22 cellular contexts compared by ENCODE assay signal in genomic region chr12:42641231-42641630, GRCh38. TPM values are rescaled to one million over a fixed set of nuclear protein-coding genes. Genes with fewer than 3 reads are reported as not detected.
DNase-seq lines count a peak whose midpoint lies in the region; ATAC-seq and TF ChIP-seq lines count a peak whose summit lies in the region.
"Had no signal": no experiment of that assay in that cellular context is flagged by ENCODE, and none has a peak within 500 bp of the region (broad histone marks: within the 10 kb centered on the region; RNA-seq: fewer than 3 reads in every experiment).

No MANE protein-coding gene starts in this region.

- TF ChIP-seq CTCF in MM.1S (IDR thresholded peaks at IDR 0.05; ENCODE audit: low read length) (no peak), fibroblast of lung (conservative IDR thresholded peaks at IDR 0.05 in 1 of 2, IDR thresholded peaks at IDR 0.05 in 1 of 2; ENCODE audit: low read depth in 1 of 2, low read length in 2 of 2) (no peak), nephron (IDR thresholded peaks at IDR 0.05; ENCODE audit: unreplicated experiment in 3 of 3) (no peak)

- H3K9me3 ChIP-seq in MM.1S (replicated peaks; ENCODE audit: insufficient read depth, low read length) (no peaks in the 10 kb centered on the region), fibroblast of lung (ENCODE audit: control insufficient read depth, insufficient read depth, low read depth, low read length) (no peaks in the 10 kb centered on the region)
- H3K9me3 ChIP-seq: Caco-2, HAP-1, SJSA1 had no signal

- no peaks in the 10 kb centered on the region for H3F3A ChIP-seq in MM.1S (ENCODE audit: insufficient read depth, low read length)

- H3K4me3 ChIP-seq in MM.1S (ENCODE audit: low read length) (no peak overlapping the region), fibroblast of lung (replicated peaks in 1 of 4; ENCODE audit: control extremely low read depth in 1 of 4, insufficient read depth in 1 of 4, low read depth in 3 of 4, low read length in 4 of 4) (no peak overlapping the region)
- H3K4me3 ChIP-seq: BLaER1 treated with 17β-estradiol and CSF1 and Interleukin-3, amounts not matched to agents 10 nM and 100 nM; GM23338; HAP-1; K562; SJSA1 had no signal

- H3K27me3 ChIP-seq in MM.1S (replicated peaks; ENCODE audit: insufficient read depth, low read length) (no peaks in the 10 kb centered on the region), fibroblast of lung (ENCODE audit: control insufficient read depth, insufficient read depth, low read length) (no peaks in the 10 kb centered on the region)
- H3K27me3 ChIP-seq: BLaER1 treated with 17β-estradiol and CSF1 and Interleukin-3, amounts not matched to agents 10 nM and 100 nM; SJSA1 had no signal

- peak overlapping the region in 2 of 3 experiments; percentile 58 to 94 for H3K27ac Mint-ChIP-seq in nephron
- H3K27ac Mint-ChIP-seq: CD4-positive, alpha-beta memory T cell; GM23338 had no signal

- H3K4me1 Mint-ChIP-seq in nephron, result peaks cover 44% of the 10 kb centered on the region
- H3K4me1 Mint-ChIP-seq: CD4-positive, alpha-beta memory T cell had no signal

- H3K9ac ChIP-seq in MM.1S (ENCODE audit: low read length) (no peak overlapping the region), fibroblast of lung (ENCODE audit: insufficient read depth, low read length) (no peak overlapping the region)
- H3K9ac ChIP-seq: BLaER1 treated with 17β-estradiol and CSF1 and Interleukin-3, amounts not matched to agents 10 nM and 100 nM had no signal

- no peaks in the 10 kb centered on the region for H3K36me3 ChIP-seq in MM.1S (replicated peaks; ENCODE audit: insufficient read depth, low read length)
- no peaks in the 10 kb centered on the region for H3K36me3 ChIP-seq in fibroblast of lung (ENCODE audit: control insufficient read depth, insufficient read depth, low read length)
- H3K36me3 ChIP-seq: BLaER1 treated with 17β-estradiol and CSF1 and Interleukin-3, amounts not matched to agents 10 nM and 100 nM; HAP-1; SJSA1 had no signal

- no peaks in the 10 kb centered on the region for H3K9me3 Mint-ChIP-seq in nephron
- H3K9me3 Mint-ChIP-seq: GM23338 had no signal

- no peak overlapping the region for H3K4me2 ChIP-seq in MM.1S (ENCODE audit: low read depth, low read length)
- H3K4me2 ChIP-seq in fibroblast of lung (ENCODE audit: extremely low read depth, insufficient read depth, low read length), result no peak overlapping the region
- H3K4me2 ChIP-seq: BLaER1 treated with 17β-estradiol and CSF1 and Interleukin-3, amounts not matched to agents 10 nM and 100 nM; GM23338 had no signal

- H3K4me1 ChIP-seq in MM.1S (ENCODE audit: low read length), result no peaks in the 10 kb centered on the region
- H3K4me1 ChIP-seq in fibroblast of lung (ENCODE audit: control insufficient read depth, extremely low read depth, insufficient read depth, low read length), result no peaks in the 10 kb centered on the region
- H3K4me1 ChIP-seq: SJSA1 had no signal

- no peak for ATAC-seq in GM21390 (IDR thresholded peaks at IDR 0.05; ENCODE audit: unreplicated experiment)
- ATAC-seq: GM23338, K562, Right ventricle myocardium inferior had no signal

- no peaks in the 10 kb centered on the region for H4K20me1 ChIP-seq in MM.1S (ENCODE audit: insufficient read depth, low read length)
- H4K20me1 ChIP-seq in fibroblast of lung (ENCODE audit: control insufficient read depth, extremely low read depth, insufficient read depth, low read length), result no peaks in the 10 kb centered on the region
- H4K20me1 ChIP-seq: BLaER1 treated with 17β-estradiol and CSF1 and Interleukin-3, amounts not matched to agents 10 nM and 100 nM had no signal

- H2AFZ ChIP-seq in MM.1S (ENCODE audit: low read length) (0 out of 2 replicates have a peak overlapping the region, but pooled peaks have one; percentile 0), fibroblast of lung (ENCODE audit: low read length) (no peak overlapping the region)

- no peaks in the 10 kb centered on the region for H3K79me2 ChIP-seq in MM.1S (ENCODE audit: low read length)
- no peaks in the 10 kb centered on the region for H3K79me2 ChIP-seq in fibroblast of lung (ENCODE audit: control insufficient read depth, insufficient read depth, low read length)

- no peaks in the 10 kb centered on the region for H3K27me3 Mint-ChIP-seq in nephron (ENCODE audit: low read depth)
- H3K27me3 Mint-ChIP-seq: CD4-positive, alpha-beta memory T cell had no signal

- H3K4me3 Mint-ChIP-seq in nephron, result no peak overlapping the region
- H3K4me3 Mint-ChIP-seq: CD4-positive, alpha-beta memory T cell; GM23338 had no signal

- H3K27ac ChIP-seq in MM.1S (ENCODE audit: low read length) (no peak overlapping the region), fibroblast of lung (ENCODE audit: insufficient read depth, low read length) (no peak overlapping the region)
- H3K27ac ChIP-seq: BLaER1 treated with 17β-estradiol and CSF1 and Interleukin-3, amounts not matched to agents 10 nM and 100 nM; SJSA1 had no signal

- DNase-seq in MM.1S (no peak), fibroblast of lung (ENCODE audit: low read depth in 2 of 2) (peak; percentile 14 to 78), superior temporal gyrus (ENCODE audit: extremely low spot score) (peak; percentile 40), NCI-H2081 (lab: John Stamatoyannopoulos, UW) (no peak)
- no peak for DNase-seq in stimulated activated CD4-positive, alpha-beta T cell treated with anti-CD3 and anti-CD28 coated beads, Interleukin-15, amount 100 ng/mL, for 24 hours
- DNase-seq: Caco-2; CD4-positive, alpha-beta memory T cell; DMS 273 treated with DMSO at 0.1 percent for 48 hours; DND-41; NCI-H1092; NCI-H1436; NCI-H1930; NCI-H526; OCI-M1 had no signal

- H3K36me3 Mint-ChIP-seq in nephron (ENCODE audit: low read depth), result no peaks in the 10 kb centered on the region
- H3K36me3 Mint-ChIP-seq: CD4-positive, alpha-beta memory T cell had no signal

- no peaks in the 10 kb centered on the region for H3K9me2 ChIP-seq in MM.1S (replicated peaks; ENCODE audit: insufficient read depth, low read length)

RNA-seq across cellular contexts. Expression of gene PRICKLE1, which starts 51.7 kb away (rescaled TPM):
- total RNA-seq in fibroblast of lung, result 4.1 and 9.6 TPM in 2 replicates
- 3.4 and 14.4 TPM in 2 replicates for polyA plus RNA-seq in fibroblast of lung
- polyA plus RNA-seq in fibroblast of lung (2012), result 3.5 and 11.9 TPM in 2 replicates
- polyA minus RNA-seq in fibroblast of lung (ENCODE audit: low replicate concordance), result 23.4 and 28.3 TPM in 2 replicates
- total RNA-seq: CD4-positive, alpha-beta memory T cell had no signal
- polyA plus RNA-seq: CD4-positive, alpha-beta memory T cell had no signal

Comparison
In these comparisons a context has a peak if more than half of its experiments do, and no peak if none do; other contexts are left out.
1. DNase-seq: peak in fibroblast of lung (2 of 2) and superior temporal gyrus (single experiment); none in MM.1S (single experiment), NCI-H2081 (0 of 2) and stimulated activated CD4-positive, alpha-beta T cell treated with anti-CD3 and anti-CD28 coated beads, Interleukin-15, amount 100 ng/mL, for 24 hours (single experiment).